In the genomic region with DNA sequence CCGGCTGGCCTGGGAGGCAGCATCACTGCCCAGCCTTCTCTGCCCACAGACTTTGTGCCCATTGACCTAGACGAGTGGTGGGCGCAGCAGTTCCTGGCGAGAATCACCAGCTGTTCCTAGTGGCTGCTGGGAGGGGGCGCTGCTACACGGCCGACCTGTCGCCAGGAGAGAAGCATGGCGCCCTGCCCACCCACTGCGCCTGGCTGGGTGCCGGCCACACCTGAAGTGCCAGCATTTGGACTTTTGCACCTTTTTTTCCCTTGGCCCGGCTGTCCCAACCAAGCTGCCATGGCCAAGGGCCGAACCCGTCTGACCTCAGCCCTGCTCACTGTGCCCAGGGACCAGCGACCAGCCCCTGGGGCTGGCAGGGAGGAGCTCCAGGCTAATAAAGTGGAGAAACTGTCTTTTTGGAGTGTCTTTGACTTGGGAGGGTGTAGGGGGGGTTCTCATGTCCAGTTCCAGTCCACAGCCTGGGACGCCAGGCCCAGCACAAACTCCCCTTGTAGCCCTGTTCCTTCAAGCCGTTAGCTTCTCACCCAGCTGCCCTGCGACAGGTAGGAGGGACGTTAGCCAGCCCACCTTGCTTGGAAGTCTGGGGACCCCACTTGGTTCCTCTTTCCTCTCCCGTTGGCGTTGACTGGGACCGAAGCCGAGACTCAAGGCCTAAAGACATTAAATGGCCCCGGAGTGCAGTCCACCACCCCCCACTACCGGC, we compare ENCODE assay signal across 6 cellular contexts. TPM values are rescaled to one million over a fixed set of nuclear protein-coding genes. Genes with fewer than 3 reads are reported as not detected.
DNase-seq lines count a peak whose midpoint lies in the region; ATAC-seq and TF ChIP-seq lines count a peak whose summit lies in the region.

No MANE protein-coding gene starts in this region.

- H3K9ac ChIP-seq in PC-3 (ENCODE audit: low read length) (peak overlapping the region; percentile 83), duodenal mucosa (ENCODE audit: low read depth in 1 of 2, low read length in 2 of 2) (peak overlapping the region; percentile 82 to 92)

- TF ChIP-seq CTCF in GM23338 (conservative IDR thresholded peaks at IDR 0.05; ENCODE audit: low read depth in 2 of 2), result peak; percentile 69 to 82
- peak; percentile 41; the same call in 1 of the 2 replicates for TF ChIP-seq CTCF in PC-3 (conservative IDR thresholded peaks at IDR 0.05; ENCODE audit: low read depth, low read length)
- TF ChIP-seq CTCF in retinal pigment epithelial cell (conservative IDR thresholded peaks at IDR 0.05; ENCODE audit: low read depth, low read length), result peak; percentile 52

- H3K4me1 ChIP-seq in GM23338 (ENCODE audit: insufficient read depth) (no peaks in the 10 kb centered on the region; the same call in 1 of the 2 replicates), PC-3 (ENCODE audit: insufficient read depth, low read length) (peaks cover 35% of the 10 kb centered on the region), duodenal mucosa (ENCODE audit: control insufficient read depth in 1 of 2, insufficient read depth in 2 of 2, low read length in 2 of 2) (peaks cover 52 to 59% of the 10 kb centered on the region in 2 donors)

- H3K9me3 ChIP-seq in PC-3 (ENCODE audit: low read length), result no peaks in the 10 kb centered on the region
- no peaks in the 10 kb centered on the region for H3K9me3 ChIP-seq in duodenal mucosa (ENCODE audit: control insufficient read depth in 1 of 2, low read length in 2 of 2)

- TSS peak; percentile 78 for BruUV-seq in PC-3 (replicated peaks; lab: Mats Ljungman, UMichigan)

- CTCF ChIA-PET in PC-3 (lab: Charles Lee), result no interaction called here

- H3K4me3 ChIP-seq in GM23338 (peak overlapping the region; percentile 80), PC-3 (ENCODE audit: low read length) (peak overlapping the region; percentile 62; the same call in 1 of the 2 replicates), duodenal mucosa (ENCODE audit: low read depth in 1 of 2, low read length in 2 of 2) (peak overlapping the region; percentile 67 to 89), retinal pigment epithelial cell (ENCODE audit: low read length) (peak overlapping the region; percentile 47)

- no peaks in the 10 kb centered on the region for H3K27me3 ChIP-seq in GM23338 (ENCODE audit: insufficient read depth)
- no peaks in the 10 kb centered on the region for H3K27me3 ChIP-seq in PC-3 (ENCODE audit: low read length)
- no peaks in the 10 kb centered on the region for H3K27me3 ChIP-seq in duodenal mucosa (ENCODE audit: control insufficient read depth in 1 of 2, insufficient read depth in 2 of 2, low read length in 2 of 2)

- no peaks in the 10 kb centered on the region for H3K9me2 ChIP-seq in GM23338 (ENCODE audit: insufficient read depth)
- no peaks in the 10 kb centered on the region for H3K9me2 ChIP-seq in PC-3 (replicated peaks; ENCODE audit: low read length)

- H4K20me1 ChIP-seq in GM23338 (replicated peaks; ENCODE audit: insufficient read depth), result no peaks in the 10 kb centered on the region; the same call in 1 of the 2 replicates
- no peaks in the 10 kb centered on the region for H4K20me1 ChIP-seq in PC-3 (ENCODE audit: low read length)

- no peaks in the 10 kb centered on the region for H3K9me3 Mint-ChIP-seq in GM23338

- intact Hi-C loops in PC-3 (cut with micrococcal nuclease) (no loop called here), posterior cingulate gyrus (cut with DNase I) (no loop called here)

- H3K27me3 Mint-ChIP-seq in GM23338 (ENCODE audit: insufficient read depth, low read depth, poor library complexity), result peaks cover 8% of the 10 kb centered on the region

- H3K27ac Mint-ChIP-seq in GM23338, result peak overlapping the region; percentile 82

- peaks cover 3% of the 10 kb centered on the region; the same call in 1 of the 3 replicates for H3K4me1 Mint-ChIP-seq in GM23338

- H3F3A ChIP-seq in GM23338 (replicated peaks; ENCODE audit: low read depth), result peaks cover 9% of the 10 kb centered on the region; the same call in 1 of the 2 replicates
- H3F3A ChIP-seq in PC-3 (ENCODE audit: low read length, unreplicated experiment), result no peaks in the 10 kb centered on the region

- H3K4me2 ChIP-seq in GM23338, result peak overlapping the region; percentile 95
- peak overlapping the region; percentile 81; the same call in 1 of the 2 replicates for H3K4me2 ChIP-seq in PC-3 (ENCODE audit: low read length)

- no peaks in the 10 kb centered on the region for H3K36me3 ChIP-seq in GM23338 (ENCODE audit: insufficient read depth)
- H3K36me3 ChIP-seq in PC-3 (ENCODE audit: low read depth, low read length), result no peaks in the 10 kb centered on the region
- H3K36me3 ChIP-seq in duodenal mucosa (ENCODE audit: control insufficient read depth in 1 of 2, insufficient read depth in 2 of 2, low read length in 2 of 2), result no peaks in the 10 kb centered on the region

- H3K36me3 Mint-ChIP-seq in GM23338 (ENCODE audit: low read depth), result no peaks in the 10 kb centered on the region

- POLR2A ChIA-PET in PC-3 (lab: Charles Lee; ENCODE audit: unreplicated experiment), result no interaction called here

- peak; percentile 75 for DNase-seq in GM23338 (ENCODE audit: low spot score)
- no peak for DNase-seq in PC-3
- no peak for DNase-seq in retinal pigment epithelial cell (ENCODE audit: low read depth)
- no peak for DNase-seq in posterior cingulate gyrus
- no peak for DNase-seq in NCI-H187 treated with DMSO at 0.1 percent for 48 hours (lab: John Stamatoyannopoulos, UW)

- H3K79me2 ChIP-seq in GM23338 (replicated peaks; ENCODE audit: insufficient read depth) (peaks cover 9% of the 10 kb centered on the region; the same call in 1 of the 2 replicates), PC-3 (ENCODE audit: low read length) (peaks cover 32% of the 10 kb centered on the region)

- H2AFZ ChIP-seq in GM23338 (peak overlapping the region; percentile 63; the same call in 1 of the 2 replicates), PC-3 (ENCODE audit: low read length) (no peak overlapping the region)

- H3K4me3 Mint-ChIP-seq in GM23338, result peak overlapping the region; percentile 84

- H3K27ac ChIP-seq in GM23338 (ENCODE audit: low read depth), result 0 out of 2 replicates have a peak overlapping the region, but pooled peaks have one; percentile 66
- H3K27ac ChIP-seq in PC-3 (ENCODE audit: low read length), result no peak overlapping the region
- H3K27ac ChIP-seq in duodenal mucosa (ENCODE audit: low read depth, low read length), result peak overlapping the region; percentile 90

- ATAC-seq in GM23338 (peak; percentile 42), PC-3 (no peak)

TF ChIP-seq in GM23338, 12 proteins besides CTCF, POLR2A, EP300 and RAD21 (continues in another document):
- 0 out of 2 replicates have a peak, but pooled peaks have one; percentile 9 for TF ChIP-seq CREB1 (CRISPR knock-in tag; IDR thresholded peaks at IDR 0.05; ENCODE audit: low read depth)
- no peak for TF ChIP-seq STAT1 (IDR thresholded peaks at IDR 0.05; ENCODE audit: unreplicated experiment)
- TF ChIP-seq, protein P1, sequence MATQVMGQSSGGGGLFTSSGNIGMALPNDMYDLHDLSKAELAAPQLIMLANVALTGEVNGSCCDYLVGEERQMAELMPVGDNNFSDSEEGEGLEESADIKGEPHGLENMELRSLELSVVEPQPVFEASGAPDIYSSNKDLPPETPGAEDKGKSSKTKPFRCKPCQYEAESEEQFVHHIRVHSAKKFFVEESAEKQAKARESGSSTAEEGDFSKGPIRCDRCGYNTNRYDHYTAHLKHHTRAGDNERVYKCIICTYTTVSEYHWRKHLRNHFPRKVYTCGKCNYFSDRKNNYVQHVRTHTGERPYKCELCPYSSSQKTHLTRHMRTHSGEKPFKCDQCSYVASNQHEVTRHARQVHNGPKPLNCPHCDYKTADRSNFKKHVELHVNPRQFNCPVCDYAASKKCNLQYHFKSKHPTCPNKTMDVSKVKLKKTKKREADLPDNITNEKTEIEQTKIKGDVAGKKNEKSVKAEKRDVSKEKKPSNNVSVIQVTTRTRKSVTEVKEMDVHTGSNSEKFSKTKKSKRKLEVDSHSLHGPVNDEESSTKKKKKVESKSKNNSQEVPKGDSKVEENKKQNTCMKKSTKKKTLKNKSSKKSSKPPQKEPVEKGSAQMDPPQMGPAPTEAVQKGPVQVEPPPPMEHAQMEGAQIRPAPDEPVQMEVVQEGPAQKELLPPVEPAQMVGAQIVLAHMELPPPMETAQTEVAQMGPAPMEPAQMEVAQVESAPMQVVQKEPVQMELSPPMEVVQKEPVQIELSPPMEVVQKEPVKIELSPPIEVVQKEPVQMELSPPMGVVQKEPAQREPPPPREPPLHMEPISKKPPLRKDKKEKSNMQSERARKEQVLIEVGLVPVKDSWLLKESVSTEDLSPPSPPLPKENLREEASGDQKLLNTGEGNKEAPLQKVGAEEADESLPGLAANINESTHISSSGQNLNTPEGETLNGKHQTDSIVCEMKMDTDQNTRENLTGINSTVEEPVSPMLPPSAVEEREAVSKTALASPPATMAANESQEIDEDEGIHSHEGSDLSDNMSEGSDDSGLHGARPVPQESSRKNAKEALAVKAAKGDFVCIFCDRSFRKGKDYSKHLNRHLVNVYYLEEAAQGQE (IDR thresholded peaks at IDR 0.05; ENCODE audit: unreplicated experiment), result no peak
- TF ChIP-seq ETS1 (IDR thresholded peaks at IDR 0.05), result no peak
- TF ChIP-seq POLR2AphosphoS5 (IDR thresholded peaks at IDR 0.05; ENCODE audit: low read depth), result 0 out of 2 replicates have a peak, but pooled peaks have one; percentile 14

RNA-seq across cellular contexts. Expression of gene WDR90, which starts 0.9 kb away (rescaled TPM):
- 42.2 and 44.4 TPM in 2 replicates for total RNA-seq in GM23338 (2014; rRNA removed; shearing (Covaris generic))
- 25.9 and 26.3 TPM in 2 replicates for polyA plus RNA-seq in GM23338 (2016; fragmentation: Nextera tagmentation; extraction: Ambion mirVana)
- 44.4 and 72.4 TPM in 2 replicates for total RNA-seq in PC-3 (2014; rRNA removed)

RNA-seq across cellular contexts. Expression of gene MCRIP2, which starts 6.6 kb away (rescaled TPM):
- 53.2 and 64.3 TPM in 2 replicates for total RNA-seq in GM23338 (2014; rRNA removed; shearing (Covaris generic))
- polyA plus RNA-seq in GM23338 (2016; fragmentation: Nextera tagmentation; extraction: Ambion mirVana), result 67.7 and 80.2 TPM in 2 replicates
- total RNA-seq in PC-3 (2014; rRNA removed), result 83.5 and 84.6 TPM in 2 replicates

RNA-seq across cellular contexts. Expression of gene METTL26, which starts 12.1 kb away (rescaled TPM):
- total RNA-seq in GM23338 (2014; rRNA removed; shearing (Covaris generic)), result 131 and 153 TPM in 2 replicates
- polyA plus RNA-seq in GM23338 (2016; fragmentation: Nextera tagmentation; extraction: Ambion mirVana), result 223 and 225 TPM in 2 replicates
- total RNA-seq in PC-3 (2014; rRNA removed), result 179 and 207 TPM in 2 replicates

RNA-seq across cellular contexts. Expression of gene WFIKKN1, which starts 17.4 kb away (rescaled TPM):
- total RNA-seq in GM23338 (2014; rRNA removed; shearing (Covaris generic)), result 6.8 and 11.2 TPM in 2 replicates
- polyA plus RNA-seq in GM23338 (2016; fragmentation: Nextera tagmentation; extraction: Ambion mirVana), result 3.5 and 4.0 TPM in 2 replicates
- 0.11 and 0.40 TPM in 2 replicates for total RNA-seq in PC-3 (2014; rRNA removed)

RNA-seq across cellular contexts. Expression of gene RHOT2, which starts 19.7 kb away (rescaled TPM):
- total RNA-seq in GM23338 (2014; rRNA removed; shearing (Covaris generic)), result 93.8 and 129 TPM in 2 replicates
- polyA plus RNA-seq in GM23338 (2016; fragmentation: Nextera tagmentation; extraction: Ambion mirVana), result 159 and 163 TPM in 2 replicates
- 93.0 and 100 TPM in 2 replicates for total RNA-seq in PC-3 (2014; rRNA removed)
